In genomic region chr12:53726946-53727309, GRCh38 we compare ENCODE assay signal across 8 cellular contexts. TPM values are rescaled to one million over a fixed set of nuclear protein-coding genes. Genes with fewer than 3 reads are reported as not detected.
DNase-seq lines count a peak whose midpoint lies in the region; ATAC-seq, FAIRE-seq and TF ChIP-seq lines count a peak whose summit lies in the region.

No MANE protein-coding gene starts in this region.

- H3K9ac ChIP-seq in astrocyte (ENCODE audit: low read length): peak overlapping the region; percentile 89

- peaks cover 5% of the 10 kb centered on the region for H4K20me1 ChIP-seq in astrocyte (ENCODE audit: insufficient read depth, low read length)

- TF ChIP-seq POLR2A in GM18505 (IDR thresholded peaks at IDR 0.05; ENCODE audit: borderline replicate concordance, extremely low read depth, insufficient read depth, insufficient read length): no peak

- H3K36me3 Mint-ChIP-seq in astrocyte (ENCODE audit: low read depth, unreplicated experiment): peaks cover 14% of the 10 kb centered on the region

- H3K4me3 ChIP-seq in AG10803 (ENCODE audit: low read length) (peak overlapping the region; percentile 97), astrocyte (ENCODE audit: insufficient read depth, low read depth, low read length) (peak overlapping the region; percentile 93), left lung (peak overlapping the region; percentile 67 to 76), tibial artery (peak overlapping the region; percentile 66 to 69)

- ATAC-seq in HG03135 (IDR thresholded peaks at IDR 0.05; ENCODE audit: unreplicated experiment) (peak; percentile 0), left lung (peak; percentile 17), HG03571 (IDR thresholded peaks at IDR 0.05; ENCODE audit: unreplicated experiment) (no peak), GM18505 (IDR thresholded peaks at IDR 0.05; ENCODE audit: unreplicated experiment) (no peak)

- intact Hi-C loops in left lung (cut with DNase I) (no loop called here), tibial artery (cut with DNase I; ENCODE audit: low total_unique reads) (no loop called here)

- H2AFZ ChIP-seq in astrocyte (ENCODE audit: low read depth, low read length): peak overlapping the region; percentile 73

- peak overlapping the region; percentile 96 for H3K4me2 ChIP-seq in astrocyte (ENCODE audit: low read length)

- no peaks in the 10 kb centered on the region for H3K9me3 Mint-ChIP-seq in astrocyte (ENCODE audit: unreplicated experiment)

- H3K9me3 ChIP-seq in astrocyte (ENCODE audit: insufficient read depth, low read depth, low read length) (no peaks in the 10 kb centered on the region), left lung (no peaks in the 10 kb centered on the region), tibial artery (no peaks in the 10 kb centered on the region)

- H3K4me1 Mint-ChIP-seq in astrocyte (ENCODE audit: low read depth, unreplicated experiment): peaks cover 16% of the 10 kb centered on the region

- TF ChIP-seq CTCF in AG10803 (conservative IDR thresholded peaks at IDR 0.05; ENCODE audit: low read length) (no peak), astrocyte (IDR thresholded peaks at IDR 0.05; ENCODE audit: insufficient read depth, low read depth, low read length) (no peak), left lung (IDR thresholded peaks at IDR 0.05) (no peak), tibial artery (IDR thresholded peaks at IDR 0.05) (no peak)

- H3K4me3 Mint-ChIP-seq in astrocyte (ENCODE audit: unreplicated experiment): peak overlapping the region; percentile 97

- no peaks in the 10 kb centered on the region for H3K79me2 ChIP-seq in astrocyte (ENCODE audit: insufficient read depth, low read length)

- peak overlapping the region; percentile 57 for H3K27ac ChIP-seq in astrocyte (ENCODE audit: low read depth, low read length)
- peak overlapping the region; percentile 24 to 79 for H3K27ac ChIP-seq in left lung
- H3K27ac ChIP-seq in tibial artery: peak overlapping the region; percentile 81 to 84

- peak overlapping the region; percentile 87 for H3K27ac Mint-ChIP-seq in astrocyte (ENCODE audit: unreplicated experiment)

- H3K27me3 ChIP-seq in astrocyte (ENCODE audit: insufficient read depth, low read length) (peaks cover 8% of the 10 kb centered on the region), left lung (no peaks in the 10 kb centered on the region), tibial artery (no peaks in the 10 kb centered on the region)

- peaks cover 15% of the 10 kb centered on the region for H3K4me1 ChIP-seq in astrocyte (ENCODE audit: insufficient read depth, low read length)
- H3K4me1 ChIP-seq in left lung: peaks cover 8 to 25% of the 10 kb centered on the region in 2 donors
- peaks cover 0 to 32% (median 21%) of the 10 kb centered on the region in 4 donors for H3K4me1 ChIP-seq in tibial artery

- peaks cover 4% of the 10 kb centered on the region for H3K27me3 Mint-ChIP-seq in astrocyte (ENCODE audit: low read depth, unreplicated experiment)

- FAIRE-seq in astrocyte (lab: Jason Lieb, UNC): no peak

- DNase-seq in AG10803 (ENCODE audit: low read depth) (peak; percentile 34), astrocyte (ENCODE audit: low read depth) (no peak), left lung (no peak), tibial artery (peak in 1 of 2 donors; percentile 74), Ammon's horn (ENCODE audit: low spot score) (no peak)

- H3K36me3 ChIP-seq in astrocyte (ENCODE audit: insufficient read depth, low read length): no peaks in the 10 kb centered on the region
- H3K36me3 ChIP-seq in left lung: peaks cover 4 to 31% of the 10 kb centered on the region in 2 donors
- peaks cover 29 to 33% (median 29%) of the 10 kb centered on the region in 3 donors for H3K36me3 ChIP-seq in tibial artery

RNA-seq across cellular contexts. Expression of gene CALCOCO1, which starts 0.3 kb away (rescaled TPM):
- total RNA-seq in astrocyte (85.2 and 102 TPM in 2 replicates), left lung (100 to 1,000 TPM in 1 of 2 donors, 10 to 100 TPM in 1; 74.8 to 186 TPM)

RNA-seq across cellular contexts. Expression of gene CISTR, which starts 24.9 kb away (rescaled TPM):
- not detected in 2 replicates for total RNA-seq in astrocyte
- not detected for total RNA-seq in left lung

RNA-seq across cellular contexts. Expression of gene ATP5MC2, which starts 51.0 kb away (rescaled TPM):
- total RNA-seq in astrocyte (224 and 237 TPM in 2 replicates), left lung (100 to 1,000 TPM; 247 to 263 TPM)

Comparison
In these comparisons a context has a peak if more than half of its experiments do, and no peak if none do; other contexts are left out.
1. ATAC-seq: peak in HG03135 (single experiment) and left lung (single experiment); none in HG03571 (single experiment) and GM18505 (single experiment).
2. Peak in every context shown above with its lines, with median percentiles within 50 percentile points of each other: H3K4me3 ChIP-seq and H3K27ac ChIP-seq.